In genomic region chr11:67354314-67355022, GRCh38 we compare ENCODE assay signal across 1 cellular context.
A peak's percentile ranks its signal among the peaks of the same experiment; 100 is the strongest.
TF ChIP-seq lines count a peak whose summit lies in the region.

No MANE protein-coding gene starts in this region.

TF ChIP-seq in HepG2, 621 proteins besides CTCF, POLR2A, EP300 and RAD21 (continued from another document and continues in another):
- TF ChIP-seq, protein P1, sequence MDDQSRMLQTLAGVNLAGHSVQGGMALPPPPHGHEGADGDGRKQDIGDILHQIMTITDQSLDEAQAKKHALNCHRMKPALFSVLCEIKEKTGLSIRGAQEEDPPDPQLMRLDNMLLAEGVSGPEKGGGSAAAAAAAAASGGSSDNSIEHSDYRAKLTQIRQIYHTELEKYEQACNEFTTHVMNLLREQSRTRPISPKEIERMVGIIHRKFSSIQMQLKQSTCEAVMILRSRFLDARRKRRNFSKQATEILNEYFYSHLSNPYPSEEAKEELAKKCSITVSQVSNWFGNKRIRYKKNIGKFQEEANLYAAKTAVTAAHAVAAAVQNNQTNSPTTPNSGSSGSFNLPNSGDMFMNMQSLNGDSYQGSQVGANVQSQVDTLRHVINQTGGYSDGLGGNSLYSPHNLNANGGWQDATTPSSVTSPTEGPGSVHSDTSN (CRISPR knock-in tag; IDR thresholded peaks at IDR 0.05; ENCODE audit: borderline replicate concordance) = no peak
- TF ChIP-seq ZC3H4 (CRISPR knock-in tag; IDR thresholded peaks at IDR 0.05; ENCODE audit: borderline replicate concordance) (0 out of 2 replicates have a peak, but pooled peaks have one; percentile 15), JDP2 (CRISPR knock-in tag; IDR thresholded peaks at IDR 0.05; ENCODE audit: borderline replicate concordance) (no peak), SRSF9 (IDR thresholded peaks at IDR 0.05; ENCODE audit: borderline replicate concordance, insufficient read depth, low read depth, low read length, poor library complexity, severe bottlenecking) (no peak), ZUFSP (CRISPR knock-in tag; IDR thresholded peaks at IDR 0.05; ENCODE audit: borderline replicate concordance) (no peak), ZNF180 (CRISPR knock-in tag; IDR thresholded peaks at IDR 0.05; ENCODE audit: borderline replicate concordance, low read depth) (no peak), ZNF253 (CRISPR knock-in tag; IDR thresholded peaks at IDR 0.05; ENCODE audit: borderline replicate concordance) (no peak), ZFYVE20 (CRISPR knock-in tag; IDR thresholded peaks at IDR 0.05; ENCODE audit: borderline replicate concordance, low read depth) (no peak), ZSCAN21 (CRISPR knock-in tag; IDR thresholded peaks at IDR 0.05; ENCODE audit: borderline replicate concordance) (no peak), YY1 (IDR thresholded peaks at IDR 0.05; ENCODE audit: insufficient read depth, insufficient replicate concordance, low read depth, low read length) (no peak), ELK4 (CRISPR knock-in tag; IDR thresholded peaks at IDR 0.05; ENCODE audit: borderline replicate concordance) (no peak), HNF4A (CRISPR knock-in tag; IDR thresholded peaks at IDR 0.05) (peak; percentile 87), UBTF (CRISPR knock-in tag; IDR thresholded peaks at IDR 0.05) (peak; percentile 38), GMEB1 (CRISPR knock-in tag; IDR thresholded peaks at IDR 0.05; ENCODE audit: borderline replicate concordance) (no peak), SMAD1 (CRISPR knock-in tag; IDR thresholded peaks at IDR 0.05; ENCODE audit: borderline replicate concordance, low read depth) (no peak), RBFOX2 (IDR thresholded peaks at IDR 0.05; ENCODE audit: low read depth, low read length) (no peak; the same call in 1 of the 2 replicates), ZNF383 (CRISPR knock-in tag; IDR thresholded peaks at IDR 0.05; ENCODE audit: borderline replicate concordance) (0 out of 2 replicates have a peak, but pooled peaks have one; percentile 40), KLF11 (CRISPR knock-in tag; IDR thresholded peaks at IDR 0.05) (peak; percentile 37; the same call in 1 of the 2 replicates), SKI (IDR thresholded peaks at IDR 0.05; ENCODE audit: partially characterized antibody) (peak; percentile 52), AGO1 (IDR thresholded peaks at IDR 0.05; ENCODE audit: low read depth, low read length, poor library complexity, severe bottlenecking) (no peak), PLRG1 (conservative IDR thresholded peaks at IDR 0.05) (no peak), TP53 (CRISPR knock-in tag; conservative IDR thresholded peaks at IDR 0.05) (no peak), SOX13 (IDR thresholded peaks at IDR 0.05) (no peak), SOX13 (CRISPR knock-in tag; conservative IDR thresholded peaks at IDR 0.05 in 1 of 2, IDR thresholded peaks at IDR 0.05 in 1 of 2) (peak in 1 of 2 experiments; percentile 82; a peak in 2 of 4 replicates), MED8 (CRISPR knock-in tag; IDR thresholded peaks at IDR 0.05; ENCODE audit: insufficient replicate concordance) (no peak), ELF4 (CRISPR knock-in tag; IDR thresholded peaks at IDR 0.05; ENCODE audit: borderline replicate concordance) (peak; percentile 60; the same call in 1 of the 2 replicates), CHD4 (IDR thresholded peaks at IDR 0.05; ENCODE audit: borderline replicate concordance, low read length) (no peak), ADNP (CRISPR knock-in tag; IDR thresholded peaks at IDR 0.05) (0 out of 2 replicates have a peak, but pooled peaks have one; percentile 40), RFX5 (IDR thresholded peaks at IDR 0.05; ENCODE audit: low read depth, low read length) (no peak), ZFP36 (IDR thresholded peaks at IDR 0.05; ENCODE audit: borderline replicate concordance, low read depth, low read length, partially characterized antibody) (peak; percentile 99), IRX3 (CRISPR knock-in tag; IDR thresholded peaks at IDR 0.05; ENCODE audit: borderline replicate concordance, low read depth) (no peak), ELF1 (CRISPR knock-in tag; IDR thresholded peaks at IDR 0.05) (peak; percentile 82), BRCA1 (CRISPR knock-in tag; IDR thresholded peaks at IDR 0.05) (no peak), TBP (CRISPR knock-in tag; IDR thresholded peaks at IDR 0.05) (no peak), ZNF562 (CRISPR knock-in tag; IDR thresholded peaks at IDR 0.05; ENCODE audit: borderline replicate concordance) (no peak), MAFG (CRISPR knock-in tag; IDR thresholded peaks at IDR 0.05) (no peak), IRF9 (CRISPR knock-in tag; IDR thresholded peaks at IDR 0.05; ENCODE audit: borderline replicate concordance) (peak; percentile 72), CEBPG (CRISPR knock-in tag; IDR thresholded peaks at IDR 0.05) (peak; percentile 31; the same call in 1 of the 2 replicates), KAT2B (IDR thresholded peaks at IDR 0.05; ENCODE audit: borderline replicate concordance, low read depth, low read length) (no peak), ZNF7 (CRISPR knock-in tag; IDR thresholded peaks at IDR 0.05) (no peak), ARNTL (CRISPR knock-in tag; IDR thresholded peaks at IDR 0.05) (peak; percentile 66; the same call in 1 of the 2 replicates), ZNF317 (CRISPR knock-in tag; IDR thresholded peaks at IDR 0.05) (no peak)
- TF ChIP-seq, protein P2, sequence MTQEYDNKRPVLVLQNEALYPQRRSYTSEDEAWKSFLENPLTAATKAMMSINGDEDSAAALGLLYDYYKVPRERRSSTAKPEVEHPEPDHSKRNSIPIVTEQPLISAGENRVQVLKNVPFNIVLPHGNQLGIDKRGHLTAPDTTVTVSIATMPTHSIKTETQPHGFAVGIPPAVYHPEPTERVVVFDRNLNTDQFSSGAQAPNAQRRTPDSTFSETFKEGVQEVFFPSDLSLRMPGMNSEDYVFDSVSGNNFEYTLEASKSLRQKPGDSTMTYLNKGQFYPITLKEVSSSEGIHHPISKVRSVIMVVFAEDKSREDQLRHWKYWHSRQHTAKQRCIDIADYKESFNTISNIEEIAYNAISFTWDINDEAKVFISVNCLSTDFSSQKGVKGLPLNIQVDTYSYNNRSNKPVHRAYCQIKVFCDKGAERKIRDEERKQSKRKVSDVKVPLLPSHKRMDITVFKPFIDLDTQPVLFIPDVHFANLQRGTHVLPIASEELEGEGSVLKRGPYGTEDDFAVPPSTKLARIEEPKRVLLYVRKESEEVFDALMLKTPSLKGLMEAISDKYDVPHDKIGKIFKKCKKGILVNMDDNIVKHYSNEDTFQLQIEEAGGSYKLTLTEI (CRISPR knock-in tag; conservative IDR thresholded peaks at IDR 0.05) = no peak
- TF ChIP-seq, protein P3, sequence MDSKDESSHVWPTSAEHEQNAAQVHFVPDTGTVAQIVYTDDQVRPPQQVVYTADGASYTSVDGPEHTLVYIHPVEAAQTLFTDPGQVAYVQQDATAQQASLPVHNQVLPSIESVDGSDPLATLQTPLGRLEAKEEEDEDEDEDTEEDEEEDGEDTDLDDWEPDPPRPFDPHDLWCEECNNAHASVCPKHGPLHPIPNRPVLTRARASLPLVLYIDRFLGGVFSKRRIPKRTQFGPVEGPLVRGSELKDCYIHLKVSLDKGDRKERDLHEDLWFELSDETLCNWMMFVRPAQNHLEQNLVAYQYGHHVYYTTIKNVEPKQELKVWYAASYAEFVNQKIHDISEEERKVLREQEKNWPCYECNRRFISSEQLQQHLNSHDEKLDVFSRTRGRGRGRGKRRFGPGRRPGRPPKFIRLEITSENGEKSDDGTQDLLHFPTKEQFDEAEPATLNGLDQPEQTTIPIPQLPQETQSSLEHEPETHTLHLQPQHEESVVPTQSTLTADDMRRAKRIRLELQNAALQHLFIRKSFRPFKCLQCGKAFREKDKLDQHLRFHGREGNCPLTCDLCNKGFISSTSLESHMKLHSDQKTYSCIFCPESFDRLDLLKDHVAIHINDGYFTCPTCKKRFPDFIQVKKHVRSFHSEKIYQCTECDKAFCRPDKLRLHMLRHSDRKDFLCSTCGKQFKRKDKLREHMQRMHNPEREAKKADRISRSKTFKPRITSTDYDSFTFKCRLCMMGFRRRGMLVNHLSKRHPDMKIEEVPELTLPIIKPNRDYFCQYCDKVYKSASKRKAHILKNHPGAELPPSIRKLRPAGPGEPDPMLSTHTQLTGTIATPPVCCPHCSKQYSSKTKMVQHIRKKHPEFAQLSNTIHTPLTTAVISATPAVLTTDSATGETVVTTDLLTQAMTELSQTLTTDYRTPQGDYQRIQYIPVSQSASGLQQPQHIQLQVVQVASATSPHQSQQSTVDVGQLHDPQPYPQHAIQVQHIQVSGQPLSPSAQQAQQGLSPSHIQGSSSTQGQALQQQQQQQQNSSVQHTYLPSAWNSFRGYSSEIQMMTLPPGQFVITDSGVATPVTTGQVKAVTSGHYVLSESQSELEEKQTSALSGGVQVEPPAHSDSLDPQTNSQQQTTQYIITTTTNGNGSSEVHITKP (CRISPR knock-in tag; IDR thresholded peaks at IDR 0.05; ENCODE audit: low read depth) = peak; percentile 74; the same call in 1 of the 2 replicates
- TF ChIP-seq, protein P4, sequence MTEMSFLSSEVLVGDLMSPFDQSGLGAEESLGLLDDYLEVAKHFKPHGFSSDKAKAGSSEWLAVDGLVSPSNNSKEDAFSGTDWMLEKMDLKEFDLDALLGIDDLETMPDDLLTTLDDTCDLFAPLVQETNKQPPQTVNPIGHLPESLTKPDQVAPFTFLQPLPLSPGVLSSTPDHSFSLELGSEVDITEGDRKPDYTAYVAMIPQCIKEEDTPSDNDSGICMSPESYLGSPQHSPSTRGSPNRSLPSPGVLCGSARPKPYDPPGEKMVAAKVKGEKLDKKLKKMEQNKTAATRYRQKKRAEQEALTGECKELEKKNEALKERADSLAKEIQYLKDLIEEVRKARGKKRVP (CRISPR knock-in tag; IDR thresholded peaks at IDR 0.05) = peak in 1 of 2 experiments; percentile 63; a peak in 1 of 4 replicates
- TF ChIP-seq, protein P5, sequence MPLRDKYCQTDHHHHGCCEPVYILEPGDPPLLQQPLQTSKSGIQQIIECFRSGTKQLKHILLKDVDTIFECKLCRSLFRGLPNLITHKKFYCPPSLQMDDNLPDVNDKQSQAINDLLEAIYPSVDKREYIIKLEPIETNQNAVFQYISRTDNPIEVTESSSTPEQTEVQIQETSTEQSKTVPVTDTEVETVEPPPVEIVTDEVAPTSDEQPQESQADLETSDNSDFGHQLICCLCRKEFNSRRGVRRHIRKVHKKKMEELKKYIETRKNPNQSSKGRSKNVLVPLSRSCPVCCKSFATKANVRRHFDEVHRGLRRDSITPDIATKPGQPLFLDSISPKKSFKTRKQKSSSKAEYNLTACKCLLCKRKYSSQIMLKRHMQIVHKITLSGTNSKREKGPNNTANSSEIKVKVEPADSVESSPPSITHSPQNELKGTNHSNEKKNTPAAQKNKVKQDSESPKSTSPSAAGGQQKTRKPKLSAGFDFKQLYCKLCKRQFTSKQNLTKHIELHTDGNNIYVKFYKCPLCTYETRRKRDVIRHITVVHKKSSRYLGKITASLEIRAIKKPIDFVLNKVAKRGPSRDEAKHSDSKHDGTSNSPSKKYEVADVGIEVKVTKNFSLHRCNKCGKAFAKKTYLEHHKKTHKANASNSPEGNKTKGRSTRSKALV (CRISPR knock-in tag; IDR thresholded peaks at IDR 0.05) = no peak
